9 cellular contexts compared by ENCODE assay signal in the genomic region with DNA sequence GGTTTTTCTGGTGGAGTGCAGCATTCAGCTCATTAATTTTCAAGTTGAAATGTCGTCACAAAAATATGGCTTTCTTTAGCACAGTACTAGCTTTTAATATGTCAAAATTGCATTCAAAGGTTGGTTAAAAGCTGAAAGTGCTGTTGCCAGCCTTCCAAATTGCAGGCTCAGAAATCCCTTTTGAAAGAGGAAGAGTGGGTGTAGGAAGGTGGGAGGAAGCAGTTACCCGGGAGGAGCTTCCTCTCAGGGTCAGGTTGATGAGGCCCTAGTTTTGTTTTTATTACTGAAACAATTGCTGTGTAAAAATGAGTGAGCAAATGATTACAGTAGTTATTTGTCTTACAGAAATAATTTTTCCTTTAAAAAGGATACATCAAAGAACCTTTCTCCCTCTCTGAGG. TPM values are rescaled to one million over a fixed set of nuclear protein-coding genes. Genes with fewer than 3 reads are reported as not detected.
DNase-seq lines count a peak whose midpoint lies in the region; ATAC-seq and TF ChIP-seq lines count a peak whose summit lies in the region.
"Had no signal": no experiment of that assay in that cellular context is flagged by ENCODE, and none has a peak within 500 bp of the region (broad histone marks: within the 10 kb centered on the region; RNA-seq: fewer than 3 reads in every experiment).

No MANE protein-coding gene starts in this region.

- H3K4me3 ChIP-seq in MM.1S (ENCODE audit: low read length) = no peak overlapping the region
- H3K4me3 ChIP-seq: lung had no signal

- peaks cover 63% of the 10 kb centered on the region for H3K4me1 ChIP-seq in MM.1S (ENCODE audit: low read length)

- no peak overlapping the region for H3K9ac ChIP-seq in MM.1S (ENCODE audit: low read length)

- peak overlapping the region; percentile 56 for H3K4me2 ChIP-seq in MM.1S (ENCODE audit: low read depth, low read length)

- H3K9me2 ChIP-seq in MM.1S (replicated peaks; ENCODE audit: insufficient read depth, low read length) = no peaks in the 10 kb centered on the region

- H3K27me3 ChIP-seq in MM.1S (replicated peaks; ENCODE audit: insufficient read depth, low read length) = no peaks in the 10 kb centered on the region

- DNase-seq in GM10248 (ENCODE audit: extremely low spot score) = peak; percentile 52
- no peak for DNase-seq in MM.1S
- DNase-seq in omental fat pad (ENCODE audit: low spot score) = no peak
- DNase-seq in NCI-H524 (lab: John Stamatoyannopoulos, UW) = no peak
- no peak for DNase-seq in stimulated activated CD4-positive, alpha-beta T cell treated with anti-CD3 and anti-CD28 coated beads, Interleukin-15, amount 100 ng/mL, for 24 hours
- no peak for DNase-seq in DMS53 (lab: John Stamatoyannopoulos, UW)
- DNase-seq: NCI-H524 treated with DMSO at 0.1 percent for 48 hours had no signal

- no peaks in the 10 kb centered on the region for H3K9me3 ChIP-seq in MM.1S (replicated peaks; ENCODE audit: insufficient read depth, low read length)

- H2AFZ ChIP-seq in MM.1S (ENCODE audit: low read length) = no peak overlapping the region

- TF ChIP-seq CTCF in GM10248 (IDR thresholded peaks at IDR 0.05; ENCODE audit: control extremely low read depth, extremely low read depth, low read depth, missing control alignments) (no peak), MM.1S (IDR thresholded peaks at IDR 0.05; ENCODE audit: low read length) (no peak), omental fat pad (IDR thresholded peaks at IDR 0.05) (no peak)

- ATAC-seq in omental fat pad (ENCODE audit: low FRiP score) = peak; percentile 41

- peak overlapping the region; percentile 31; the same call in 1 of the 2 replicates for H3K27ac ChIP-seq in MM.1S (ENCODE audit: low read length)
- peak overlapping the region; percentile 19 for H3K27ac ChIP-seq in angular gyrus (ENCODE audit: low read depth, low read length)

- H3F3A ChIP-seq in MM.1S (ENCODE audit: insufficient read depth, low read length) = peaks cover 56% of the 10 kb centered on the region

- POLR2A ChIA-PET in GM10248 (lab: Yijun Ruan, JAX) = interaction anchor here (0.6 kb wide), 1 partner anchor 598 kb away, joined by 4 read pairs; no protein-coding TSS in a partner anchor

- peaks cover 100% of the 10 kb centered on the region for H3K79me2 ChIP-seq in MM.1S (ENCODE audit: low read length)

- CTCF ChIA-PET in GM10248 (lab: Yijun Ruan, JAX) = interaction anchor here (1.1 to 3.4 kb wide), 8 partner anchors 11 to 94 kb away, joined by 3 to 20 read pairs (median 4); a partner anchor contains a TSS

- peaks cover 92% of the 10 kb centered on the region for H4K20me1 ChIP-seq in MM.1S (ENCODE audit: insufficient read depth, low read length)

- H3K36me3 ChIP-seq in MM.1S (replicated peaks; ENCODE audit: insufficient read depth, low read length) = peaks cover 10% of the 10 kb centered on the region

RNA-seq across cellular contexts. Expression of a gene that starts 41.4 kb away (rescaled TPM):
- 100 to 1,000 TPM in 3 of 4 donors, 10 to 100 TPM in 1; 72.8 to 330 (median 113) TPM for total RNA-seq in omental fat pad
